ENCODE assay signal across 21 cellular contexts in genomic region chr10:70331160-70331485, GRCh38. TPM values are rescaled to one million over a fixed set of nuclear protein-coding genes. Genes with fewer than 3 reads are reported as not detected.
DNase-seq lines count a peak whose midpoint lies in the region; ATAC-seq and TF ChIP-seq lines count a peak whose summit lies in the region.
"Had no signal": no experiment of that assay in that cellular context is flagged by ENCODE, and none has a peak within 500 bp of the region (broad histone marks: within the 10 kb centered on the region; RNA-seq: fewer than 3 reads in every experiment).

No MANE protein-coding gene starts in this region.

- intact Hi-C loops in heart left ventricle (cut with DNase I): loop anchor here in 1 of 10 donors (5.0 kb wide), 1 partner anchor 34 kb away; no protein-coding TSS in a partner anchor
- intact Hi-C loops in Right ventricle myocardium inferior (cut with DNase I): no loop called here
- intact Hi-C loops in psoas muscle (cut with DNase I): no loop called here

- peaks cover 0 to 5% (median 0%) of the 10 kb centered on the region in 12 donors for H3K9me3 ChIP-seq in heart left ventricle
- H3K9me3 ChIP-seq in CD4-positive, CD25-positive, alpha-beta regulatory T cell (ENCODE audit: control insufficient read depth in 2 of 2, low read length in 2 of 2): no peaks in the 10 kb centered on the region
- H3K9me3 ChIP-seq in RWPE2 (ENCODE audit: severe bottlenecking): peaks cover 6% of the 10 kb centered on the region
- no peaks in the 10 kb centered on the region for H3K9me3 ChIP-seq in psoas muscle
- H3K9me3 ChIP-seq: adrenal gland, prostate gland, testis, vagina had no signal

- H3K27ac Mint-ChIP-seq in CD4-positive, CD25-positive, alpha-beta regulatory T cell: peak overlapping the region in 2 of 3 donors; percentile 28 to 52
- no peak overlapping the region for H3K27ac Mint-ChIP-seq in glutamatergic neuron (ENCODE audit: unreplicated experiment)

- H3K4me3 ChIP-seq in heart left ventricle: no peak overlapping the region
- H3K4me3 ChIP-seq in CD4-positive, CD25-positive, alpha-beta regulatory T cell (ENCODE audit: low read depth, low read length): no peak overlapping the region
- H3K4me3 ChIP-seq in RWPE2 (ENCODE audit: severe bottlenecking): no peak overlapping the region
- H3K4me3 ChIP-seq in psoas muscle: no peak overlapping the region
- H3K4me3 ChIP-seq: adrenal gland, prostate gland, smooth muscle cell, testis, vagina had no signal

- no peak for DNase-seq in heart left ventricle
- DNase-seq in Right ventricle myocardium inferior (ENCODE audit: missing footprints): no peak
- DNase-seq in CD4-positive, CD25-positive, alpha-beta regulatory T cell: no peak
- DNase-seq in RWPE2 (ENCODE audit: low spot score): no peak
- no peak for DNase-seq in psoas muscle
- DNase-seq in HCEC 1CT: no peak
- DNase-seq in glutamatergic neuron: no peak
- no peak for DNase-seq in ecto neural progenitor cell (ENCODE audit: low spot score)
- DNase-seq: activated naive CD4-positive, alpha-beta T cell treated with Interleukin-2 at 50 U/mL for 16 hours; activated T-cell treated with anti-CD3 and anti-CD28 coated beads, Interleukin-2, amount 50 U/mL, for 48 hours; effector CD8-positive, alpha-beta T cell had no signal

- H3K27ac ChIP-seq in heart left ventricle (peak overlapping the region in 10 of 12 donors; percentile 2 to 79 (median 63)), RWPE2 (ENCODE audit: poor library complexity, severe bottlenecking) (peak overlapping the region; percentile 40), psoas muscle (peak overlapping the region; percentile 86)
- H3K27ac ChIP-seq in CD4-positive, CD25-positive, alpha-beta regulatory T cell (ENCODE audit: insufficient read depth, low read length, poor library complexity, severe bottlenecking): no peak overlapping the region
- H3K27ac ChIP-seq: adrenal gland, brain microvascular endothelial cell, prostate gland, testis, vagina had no signal

- no peaks in the 10 kb centered on the region for H3K27me3 Mint-ChIP-seq in CD4-positive, CD25-positive, alpha-beta regulatory T cell
- H3K27me3 Mint-ChIP-seq in glutamatergic neuron (ENCODE audit: unreplicated experiment): peaks cover 6% of the 10 kb centered on the region

- H3K36me3 ChIP-seq in heart left ventricle (no peaks in the 10 kb centered on the region), RWPE2 (ENCODE audit: low read depth) (no peaks in the 10 kb centered on the region), psoas muscle (ENCODE audit: insufficient read depth in 1 of 2, low read depth in 1 of 2) (no peaks in the 10 kb centered on the region)
- no peaks in the 10 kb centered on the region for H3K36me3 ChIP-seq in CD4-positive, CD25-positive, alpha-beta regulatory T cell (ENCODE audit: control insufficient read depth, insufficient read depth, low read length)
- H3K36me3 ChIP-seq: adrenal gland, brain microvascular endothelial cell, prostate gland, vagina had no signal

- peaks cover 0 to 19% (median 14%) of the 10 kb centered on the region in 4 donors for H3K4me1 Mint-ChIP-seq in CD4-positive, CD25-positive, alpha-beta regulatory T cell
- H3K4me1 Mint-ChIP-seq in glutamatergic neuron (ENCODE audit: low read depth, unreplicated experiment): peaks cover 11% of the 10 kb centered on the region

- H3K4me1 ChIP-seq in heart left ventricle: peaks cover 3 to 49% (median 36%) of the 10 kb centered on the region in 12 donors
- H3K4me1 ChIP-seq in CD4-positive, CD25-positive, alpha-beta regulatory T cell (ENCODE audit: control insufficient read depth, insufficient read depth, low read length, poor library complexity, severe bottlenecking): peaks cover 10% of the 10 kb centered on the region
- peaks cover 19% of the 10 kb centered on the region for H3K4me1 ChIP-seq in RWPE2 (ENCODE audit: insufficient read depth, poor library complexity, severe bottlenecking)
- peaks cover 56% of the 10 kb centered on the region for H3K4me1 ChIP-seq in psoas muscle
- H3K4me1 ChIP-seq: prostate gland had no signal

- 51 to 64% (median 58%) methylated on average over 2 of the region's 2 CpGs for WGBS in heart left ventricle, 4 donors
- 48 to 62% (median 49%) methylated on average over 2 of the region's 2 CpGs for WGBS in psoas muscle, 3 donors

- peaks cover 0 to 23% (median 0%) of the 10 kb centered on the region in 9 donors for H3K27me3 ChIP-seq in heart left ventricle
- H3K27me3 ChIP-seq in CD4-positive, CD25-positive, alpha-beta regulatory T cell (ENCODE audit: control insufficient read depth, insufficient read depth, low read length): no peaks in the 10 kb centered on the region
- H3K27me3 ChIP-seq in RWPE2 (ENCODE audit: insufficient read depth, poor library complexity, severe bottlenecking): no peaks in the 10 kb centered on the region
- no peaks in the 10 kb centered on the region for H3K27me3 ChIP-seq in psoas muscle (ENCODE audit: insufficient read depth in 3 of 3, low read length in 2 of 3)
- H3K27me3 ChIP-seq: adrenal gland, brain microvascular endothelial cell, testis, vagina had no signal

- H3K9me3 Mint-ChIP-seq in CD4-positive, CD25-positive, alpha-beta regulatory T cell: peaks cover 0 to 2% (median 0%) of the 10 kb centered on the region in 7 donors
- peaks cover 7% of the 10 kb centered on the region for H3K9me3 Mint-ChIP-seq in glutamatergic neuron (ENCODE audit: unreplicated experiment)

- no peak for TF ChIP-seq POLR2A in heart left ventricle (IDR thresholded peaks at IDR 0.05)

- H3K36me3 Mint-ChIP-seq in CD4-positive, CD25-positive, alpha-beta regulatory T cell: peaks cover 18% of the 10 kb centered on the region
- peaks cover 9% of the 10 kb centered on the region for H3K36me3 Mint-ChIP-seq in glutamatergic neuron (ENCODE audit: unreplicated experiment)

- TF ChIP-seq CTCF in heart left ventricle (IDR thresholded peaks at IDR 0.05) (no peak), RWPE2 (IDR thresholded peaks at IDR 0.05; ENCODE audit: poor library complexity, severe bottlenecking) (no peak), psoas muscle (IDR thresholded peaks at IDR 0.05) (no peak), glutamatergic neuron (IDR thresholded peaks at IDR 0.05; ENCODE audit: partially characterized antibody, unreplicated experiment) (no peak)

- no peak overlapping the region for H3K4me3 Mint-ChIP-seq in CD4-positive, CD25-positive, alpha-beta regulatory T cell
- no peak overlapping the region for H3K4me3 Mint-ChIP-seq in glutamatergic neuron (ENCODE audit: unreplicated experiment)

- no peak for ATAC-seq in heart left ventricle
- ATAC-seq in Right ventricle myocardium inferior: no peak
- no peak for ATAC-seq in CD4-positive, CD25-positive, alpha-beta regulatory T cell (ENCODE audit: low read depth in 2 of 2)
- ATAC-seq in RWPE2 (ENCODE audit: low read depth): no peak
- ATAC-seq in psoas muscle: no peak

RNA-seq across cellular contexts. Expression of gene NPFFR1, which starts 47.3 kb away (rescaled TPM):
- total RNA-seq in heart left ventricle: under 1 TPM in 1 of 9 donors, not detected in 8; 0.52 TPM
- not detected for polyA plus RNA-seq in heart left ventricle
- total RNA-seq in Right ventricle myocardium inferior: not detected
- total RNA-seq in CD4-positive, CD25-positive, alpha-beta regulatory T cell: not detected
- not detected for polyA plus RNA-seq in CD4-positive, CD25-positive, alpha-beta regulatory T cell
- total RNA-seq in psoas muscle: not detected
- under 1 TPM in 2 of 3 donors, not detected in 1; under 0.01 to 0.01 TPM for polyA plus RNA-seq in psoas muscle
- total RNA-seq in glutamatergic neuron (ENCODE audit: unreplicated experiment): not detected
- total RNA-seq: epithelial cell of proximal tubule, M059J, vagina had no signal
- polyA plus RNA-seq: IgD-negative memory B cell, liver, smooth muscle cell had no signal

RNA-seq across cellular contexts. Expression of gene LRRC20, which starts 51.3 kb away (rescaled TPM):
- total RNA-seq in heart left ventricle (10 to 100 TPM; 32.7 to 92.2 (median 60.2) TPM), Right ventricle myocardium inferior (60.1 TPM), psoas muscle (100 to 1,000 TPM in 3 of 4 donors, 10 to 100 TPM in 1; 66.1 to 143 (median 140) TPM), glutamatergic neuron (ENCODE audit: unreplicated experiment) (24.0 TPM)
- polyA plus RNA-seq in heart left ventricle (10 to 100 TPM; 24.8 to 28.4 TPM), psoas muscle (100 to 1,000 TPM in 1 of 3 donors, 10 to 100 TPM in 2; 26.4 to 153 (median 67.2) TPM)
- 2.3 TPM for total RNA-seq in CD4-positive, CD25-positive, alpha-beta regulatory T cell
- 1 to 10 TPM in 3 of 4 donors, under 1 TPM in 1; 0.93 to 3.1 (median 1.8) TPM for polyA plus RNA-seq in CD4-positive, CD25-positive, alpha-beta regulatory T cell
